Comparison of ENCODE assay signal across 8 cellular contexts in the genomic region with DNA sequence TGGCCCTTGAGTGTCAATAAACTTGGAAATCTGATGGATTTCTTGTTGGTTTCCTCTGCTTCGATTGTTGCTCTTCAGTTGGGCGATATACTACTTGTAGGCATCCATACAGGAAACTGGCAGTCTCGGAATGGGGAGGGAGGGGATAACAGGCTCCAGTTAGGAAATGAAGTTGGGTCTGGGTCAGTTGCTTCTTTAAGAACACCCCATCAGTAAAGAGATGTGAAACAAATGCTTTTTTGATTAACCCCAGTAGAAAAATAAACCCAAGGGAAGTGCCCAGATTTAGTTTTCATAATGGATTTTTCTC. TPM values are rescaled to one million over a fixed set of nuclear protein-coding genes. Genes with fewer than 3 reads are reported as not detected.
DNase-seq lines count a peak whose midpoint lies in the region; ATAC-seq and TF ChIP-seq lines count a peak whose summit lies in the region.

No MANE protein-coding gene starts in this region.

- no TSS peak for BruUV-seq in Caco-2 (replicated peaks; lab: Mats Ljungman, UMichigan)

- H3K4me3 ChIP-seq in Caco-2 (ENCODE audit: low read depth, low read length) = peak overlapping the region; percentile 80
- H3K4me3 ChIP-seq in H7 (ENCODE audit: insufficient read depth, low read depth, low read length) = peak overlapping the region; percentile 95

- H3K4me3 Mint-ChIP-seq in Caco-2 (ENCODE audit: unreplicated experiment) = peak overlapping the region; percentile 87
- peak overlapping the region; percentile 99 for H3K4me3 Mint-ChIP-seq in T-cell
- H3K4me3 Mint-ChIP-seq in stimulated activated naive CD8-positive, alpha-beta T cell treated with anti-CD3 and anti-CD28 coated beads, Interleukin-15, amount 100 ng/mL, for 72 hours = peak overlapping the region; percentile 95 to 96

- intact Hi-C loops in Caco-2 (cut with micrococcal nuclease; ENCODE audit: unreplicated experiment) = loop anchor here (1.0 kb wide), 1 partner anchor 21 kb away; no protein-coding TSS in a partner anchor

- H3K27me3 ChIP-seq in Caco-2 (replicated peaks; ENCODE audit: control insufficient read depth, insufficient read depth, low read length) = no peaks in the 10 kb centered on the region
- H3K27me3 ChIP-seq in H7 (ENCODE audit: control insufficient read depth, insufficient read depth, low read length) = no peaks in the 10 kb centered on the region

- no peak for TF ChIP-seq CTCF in Caco-2 (IDR thresholded peaks at IDR 0.05; ENCODE audit: insufficient read depth in 1 of 2, low read depth in 1 of 2, low read length in 1 of 2, severe bottlenecking in 1 of 2, unreplicated experiment in 1 of 2)

- peaks cover 19% of the 10 kb centered on the region for H3K4me1 Mint-ChIP-seq in Caco-2 (ENCODE audit: low read depth, unreplicated experiment)
- H3K4me1 Mint-ChIP-seq in T-cell = peaks cover 48 to 56% (median 49%) of the 10 kb centered on the region in 3 donors
- peaks cover 38% of the 10 kb centered on the region for H3K4me1 Mint-ChIP-seq in stimulated activated naive CD8-positive, alpha-beta T cell treated with anti-CD3 and anti-CD28 coated beads, Interleukin-15, amount 100 ng/mL, for 72 hours

- DNase-seq in Caco-2 (no peak), H7 (peak; percentile 31), T-cell (peak in 1 of 34 experiments; percentile 0), globus pallidus (ENCODE audit: low spot score) (peak; percentile 7), foreskin melanocyte (no peak), NCI-H526 treated with DMSO at 0.1 percent for 48 hours (lab: John Stamatoyannopoulos, UW) (no peak), T-helper 9 cell (no peak)
- DNase-seq in stimulated activated naive CD8-positive, alpha-beta T cell treated with anti-CD3 and anti-CD28 coated beads, Interleukin-15, amount 100 ng/mL, for 72 hours = no peak

- H3K27me3 Mint-ChIP-seq in Caco-2 (ENCODE audit: insufficient read depth, unreplicated experiment) (no peaks in the 10 kb centered on the region), T-cell (peaks cover 3 to 10% of the 10 kb centered on the region in 2 donors)
- H3K27me3 Mint-ChIP-seq in stimulated activated naive CD8-positive, alpha-beta T cell treated with anti-CD3 and anti-CD28 coated beads, Interleukin-15, amount 100 ng/mL, for 72 hours = peaks cover 5% of the 10 kb centered on the region

- H3K4me1 ChIP-seq in Caco-2 = peaks cover 9% of the 10 kb centered on the region; the same call in 1 of the 2 replicates

- CTCF ChIA-PET in Caco-2 (lab: Charles Lee) = no interaction called here
- CTCF ChIA-PET in T-cell (lab: Charles Lee) = interaction anchor here in 1 of 2 donors (1.8 kb wide), 1 partner anchor 33 kb away, joined by 9 read pairs; no protein-coding TSS in a partner anchor

- no peak for ATAC-seq in T-cell (replicated peaks in 1 of 4)
- no peak for ATAC-seq in stimulated activated naive CD8-positive, alpha-beta T cell treated with anti-CD3 and anti-CD28 coated beads, Interleukin-15, amount 100 ng/mL, for 72 hours

- POLR2A ChIA-PET in Caco-2 (lab: Charles Lee) (no interaction called here), T-cell (lab: Charles Lee) (interaction anchor here in 1 of 2 donors (1.0 kb wide), 1 partner anchor 773 kb away, joined by 3 read pairs; no protein-coding TSS in a partner anchor)

- H3K27ac Mint-ChIP-seq in Caco-2 (ENCODE audit: unreplicated experiment) (peak overlapping the region; percentile 94), T-cell (peak overlapping the region; percentile 94 to 97)
- H3K27ac Mint-ChIP-seq in stimulated activated naive CD8-positive, alpha-beta T cell treated with anti-CD3 and anti-CD28 coated beads, Interleukin-15, amount 100 ng/mL, for 72 hours = peak overlapping the region; percentile 97 to 99

- H3K9me3 ChIP-seq in Caco-2 = no peaks in the 10 kb centered on the region

- H3K9me3 Mint-ChIP-seq in Caco-2 (ENCODE audit: unreplicated experiment) = no peaks in the 10 kb centered on the region
- peaks cover 0 to 3% (median 0%) of the 10 kb centered on the region in 3 donors for H3K9me3 Mint-ChIP-seq in T-cell
- peaks cover 4 to 5% of the 10 kb centered on the region in 2 donors for H3K9me3 Mint-ChIP-seq in stimulated activated naive CD8-positive, alpha-beta T cell treated with anti-CD3 and anti-CD28 coated beads, Interleukin-15, amount 100 ng/mL, for 72 hours

- peaks cover 15% of the 10 kb centered on the region for H3K36me3 Mint-ChIP-seq in Caco-2 (ENCODE audit: insufficient read depth, unreplicated experiment)
- peaks cover 13% of the 10 kb centered on the region for H3K36me3 Mint-ChIP-seq in T-cell

- H3K36me3 ChIP-seq in Caco-2 (ENCODE audit: control insufficient read depth, insufficient read depth, low read length) (no peaks in the 10 kb centered on the region), H7 (replicated peaks; ENCODE audit: control insufficient read depth, insufficient read depth, low read length) (no peaks in the 10 kb centered on the region)

RNA-seq across cellular contexts. Expression of gene CHMP2B, which starts 0.7 kb away (rescaled TPM):
- total RNA-seq in Caco-2 (2022) (45.4 and 52.4 TPM in 2 replicates), T-cell (10 to 100 TPM; 18.3 to 26.3 (median 23.3) TPM)
- total RNA-seq in H7 (2014; rRNA removed; shearing (Covaris generic)) = 31.2 and 38.4 TPM in 2 replicates

RNA-seq across cellular contexts. Expression of gene POU1F1, which starts 48.6 kb away (rescaled TPM):
- total RNA-seq in Caco-2 (2022) (not detected in 2 replicates), T-cell (not detected)
- total RNA-seq in H7 (2014; rRNA removed; shearing (Covaris generic)) = not detected in 2 replicates

Comparison
In these comparisons a context has a peak if more than half of its experiments do, and no peak if none do; other contexts are left out.
1. DNase-seq: peak in H7 (single experiment) and globus pallidus (single experiment); none in Caco-2 (0 of 2), stimulated activated naive CD8-positive, alpha-beta T cell treated with anti-CD3 and anti-CD28 coated beads, Interleukin-15, amount 100 ng/mL, for 72 hours (0 of 2), foreskin melanocyte (single experiment), NCI-H526 treated with DMSO at 0.1 percent for 48 hours (single experiment) and T-helper 9 cell (single experiment).
2. Peak in every context shown above with its lines, with median percentiles within 50 percentile points of each other: H3K27ac Mint-ChIP-seq and H3K4me3 Mint-ChIP-seq.